ENCODE assay signal across 33 cellular contexts in the genomic region with DNA sequence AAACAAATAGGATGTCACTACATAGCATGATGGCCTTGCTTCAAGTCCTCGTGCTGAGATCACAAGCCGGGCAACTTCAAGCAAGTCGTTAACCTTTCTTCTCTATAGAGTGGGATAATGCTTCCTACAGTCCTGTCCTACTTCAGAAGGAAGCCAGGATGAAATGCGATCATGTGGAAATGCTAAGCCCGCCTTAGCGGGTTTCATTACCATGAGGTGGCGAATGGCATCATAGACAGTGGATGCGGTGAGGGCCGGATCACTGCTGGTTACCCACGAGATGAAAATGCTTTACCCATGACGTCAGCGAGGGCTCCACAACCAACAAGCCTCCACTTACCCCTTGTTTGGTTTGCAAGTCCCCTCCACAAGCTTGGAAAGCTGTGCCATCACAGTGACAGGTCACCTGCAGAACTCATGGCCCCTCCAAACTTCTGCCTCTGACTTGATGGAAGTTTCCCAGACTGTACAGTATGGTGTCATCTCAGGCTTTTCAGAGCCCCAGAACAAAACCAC.
"Had no signal": no experiment of that assay in that cellular context is flagged by ENCODE, and none has a peak within 500 bp of the region (broad histone marks: within the 10 kb centered on the region; RNA-seq: fewer than 3 reads in every experiment).

No MANE protein-coding gene starts in this region.

- H3K4me3 ChIP-seq: adrenal gland, Peyer's patch, SJSA1 had no signal

- H3K36me3 ChIP-seq: adrenal gland, brain microvascular endothelial cell, Peyer's patch, SJSA1 had no signal

- H3K27me3 ChIP-seq: adrenal gland, brain microvascular endothelial cell, Peyer's patch, SJSA1 had no signal

- DNase-seq: activated B cell treated with CpG ODN at 0.5 μM for 24 hours; activated CD4-positive, alpha-beta memory T cell treated with anti-CD3 and anti-CD28 coated beads for 36 hours; activated CD4-positive, alpha-beta T cell treated with anti-CD3 and anti-CD28 coated beads for 4 hours; activated CD4-positive, alpha-beta T cell treated with anti-CD3 and anti-CD28 coated beads, Interleukin-2, amount 50 U/mL, for 1 hour; activated CD4-positive, CD25-positive, alpha-beta regulatory T cell treated with anti-CD3 and anti-CD28 coated beads, Interleukin-2, amount 50 U/mL, for 72 hours; activated CD8-positive, alpha-beta memory T cell treated with anti-CD3 and anti-CD28 coated beads, Interleukin-2, amount 50 U/mL, for 4 hours; activated gamma-delta T cell treated with Interleukin-2 at 50 U/mL for 16 hours; activated naive CD4-positive, alpha-beta T cell treated with anti-CD3 and anti-CD28 coated beads for 36 hours; activated T-cell treated with anti-CD3 and anti-CD28 coated beads for 4 hours; activated T-cell treated with anti-CD3 and anti-CD28 coated beads, Interleukin-2, amount 50 U/mL, for 4 hours; adrenal gland; anterior cingulate cortex; brain microvascular endothelial cell; Karpas-422; KBM-7; MM.1S; MV-4-11; NCI-H1092; NCI-H1436 treated with DMSO at 0.1 percent for 48 hours; NCI-H187; NCI-H2029 treated with DMSO at 0.1 percent for 48 hours; NCI-H2107; NCI-H226; NCI-H524 treated with DMSO at 0.1 percent for 48 hours; Peyer's patch; RPMI8226; SHP77 treated with DMSO at 0.1 percent for 48 hours; SW 1271; T-helper 1 cell; T-helper 2 cell; T-helper 9 cell had no signal

- H3K9me3 ChIP-seq: adrenal gland, Peyer's patch, SJSA1 had no signal

- H3K27ac ChIP-seq: adrenal gland, brain microvascular endothelial cell, Peyer's patch, SJSA1, VCaP had no signal

- H3K4me1 ChIP-seq: adrenal gland, Peyer's patch, SJSA1 had no signal
